In the genomic region with DNA sequence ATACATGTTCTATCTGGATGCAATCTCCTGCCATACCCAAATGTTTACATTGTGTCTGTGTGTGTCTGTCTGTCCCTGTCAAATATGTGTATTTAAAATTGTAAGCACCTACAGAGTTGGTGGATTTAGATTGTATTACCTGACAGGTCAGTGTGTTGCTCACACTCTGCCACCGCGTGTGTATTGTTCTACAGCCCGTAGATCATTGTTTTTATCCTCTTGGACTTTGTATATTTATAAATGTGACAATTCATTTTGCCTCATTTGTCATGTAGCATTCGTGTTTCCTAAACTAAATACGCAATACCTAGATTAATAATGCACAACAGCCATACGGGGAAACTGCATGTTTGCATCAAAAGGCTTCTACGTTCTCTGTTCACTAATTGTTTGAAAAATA, we compare ENCODE assay signal across 8 cellular contexts. TPM values are rescaled to one million over a fixed set of nuclear protein-coding genes. Genes with fewer than 3 reads are reported as not detected.
DNase-seq lines count a peak whose midpoint lies in the region; ATAC-seq and TF ChIP-seq lines count a peak whose summit lies in the region.

No MANE protein-coding gene starts in this region.

- H3K4me1 ChIP-seq in IMR-90 (ENCODE audit: control insufficient read depth, insufficient read depth, low read length): peaks cover 2% of the 10 kb centered on the region; the same call in 1 of the 2 replicates

- H2AK9ac ChIP-seq in IMR-90 (replicated peaks; ENCODE audit: low read depth, low read length, poor library complexity): no peak overlapping the region

- peak overlapping the region; percentile 25 for H2AK5ac ChIP-seq in IMR-90 (ENCODE audit: low read depth, low read length)

- peak overlapping the region; percentile 84 for H3K9ac ChIP-seq in IMR-90 (ENCODE audit: low read depth, low read length)

- peak overlapping the region; percentile 97 for H3K27ac ChIP-seq in IMR-90 (ENCODE audit: insufficient read depth, low read length)
- H3K27ac ChIP-seq in cingulate gyrus (ENCODE audit: low read depth, low read length): peak overlapping the region; percentile 99

- TF ChIP-seq CTCF in BJ (IDR thresholded peaks at IDR 0.05; ENCODE audit: insufficient read depth, low read depth, low read length): no peak
- TF ChIP-seq CTCF in IMR-90 (conservative IDR thresholded peaks at IDR 0.05; ENCODE audit: low read depth, low read length): no peak

- peak overlapping the region; percentile 89 for H3K4me2 ChIP-seq in IMR-90 (ENCODE audit: low read depth, low read length)

- H2BK5ac ChIP-seq in IMR-90 (ENCODE audit: low read depth, low read length, poor library complexity, severe bottlenecking): peak overlapping the region; percentile 80

- H3K23ac ChIP-seq in IMR-90 (ENCODE audit: low read depth, low read length): peak overlapping the region; percentile 65; the same call in 1 of the 2 replicates

- no peaks in the 10 kb centered on the region for H3K9me3 Mint-ChIP-seq in naive thymus-derived CD8-positive, alpha-beta T cell

- no TSS peak for BruUV-seq in IMR-90 (replicated peaks; lab: Mats Ljungman, UMichigan)

- H3K56ac ChIP-seq in IMR-90 (ENCODE audit: extremely low read depth, insufficient read depth, low read length): peak overlapping the region; percentile 85

- H3K14ac ChIP-seq in IMR-90 (replicated peaks; ENCODE audit: low read depth, low read length): peak overlapping the region; percentile 78

- H3K36me3 ChIP-seq in BJ (ENCODE audit: control insufficient read depth, insufficient read depth, low read length) (no peaks in the 10 kb centered on the region), IMR-90 (ENCODE audit: control insufficient read depth, insufficient read depth, low read length) (no peaks in the 10 kb centered on the region)

- dilution Hi-C loops in IMR-90 (cut with HindIII; ENCODE audit: low sequenced_read_pairs, unreplicated experiment): no loop called here

- no peak for DNase-seq in BJ (ENCODE audit: low read depth)
- no peak for DNase-seq in IMR-90
- no peak for DNase-seq in naive thymus-derived CD8-positive, alpha-beta T cell
- DNase-seq in NCI-H226: no peak
- DNase-seq in GM19240 (ENCODE audit: insufficient read length, low spot score): no peak

- peaks cover 10 to 16% of the 10 kb centered on the region in 2 experiments for H3K79me1 ChIP-seq in IMR-90 (ENCODE audit: low read depth in 1 of 2, low read length in 2 of 2)

- peak overlapping the region; percentile 72 for H3K4me3 ChIP-seq in BJ (ENCODE audit: low read depth, low read length)
- H3K4me3 ChIP-seq in IMR-90 (ENCODE audit: insufficient read depth, low read depth, low read length): peak overlapping the region; percentile 67

- H3K4ac ChIP-seq in IMR-90 (ENCODE audit: low read depth, low read length): peak overlapping the region; percentile 73

- H2AFZ ChIP-seq in IMR-90 (replicated peaks; ENCODE audit: low read length, poor library complexity): no peak overlapping the region

- no peak for TF ChIP-seq RAD21 in IMR-90 (IDR thresholded peaks at IDR 0.05; ENCODE audit: low read length)

- H3K27me3 ChIP-seq in BJ (ENCODE audit: control insufficient read depth, insufficient read depth, low read length) (no peaks in the 10 kb centered on the region; the same call in none of the 2 replicates), IMR-90 (ENCODE audit: control insufficient read depth, insufficient read depth, low read length) (no peaks in the 10 kb centered on the region)

- intact Hi-C loops in IMR-90 (cut with micrococcal nuclease): no loop called here

- H3K36me3 Mint-ChIP-seq in naive thymus-derived CD8-positive, alpha-beta T cell: peaks cover 0 to 5% (median 2%) of the 10 kb centered on the region in 3 donors

- peak overlapping the region; percentile 9; the same call in 1 of the 2 replicates for H2BK120ac ChIP-seq in IMR-90 (ENCODE audit: low read depth, low read length)

- peaks cover 3% of the 10 kb centered on the region for H3K9me1 ChIP-seq in IMR-90 (ENCODE audit: insufficient read depth, low read length)

- no peak for ATAC-seq in IMR-90 (ENCODE audit: low read depth)
- ATAC-seq in naive thymus-derived CD8-positive, alpha-beta T cell: no peak
- no peak for ATAC-seq in GM19035 (IDR thresholded peaks at IDR 0.05; ENCODE audit: unreplicated experiment)
- no peak for ATAC-seq in GM21576 (IDR thresholded peaks at IDR 0.05; ENCODE audit: unreplicated experiment)

- H4K5ac ChIP-seq in IMR-90 (ENCODE audit: low read depth, low read length): peak overlapping the region; percentile 87

- no CpG with 5 or more reads among the region's 7 CpGs for WGBS in IMR-90 (ENCODE audit: extremely low coverage in 2 of 2, insufficient read length in 1 of 2), 2 experiments

- no peaks in the 10 kb centered on the region for H4K20me1 ChIP-seq in IMR-90 (ENCODE audit: insufficient read depth, low read length)

- H2BK15ac ChIP-seq in IMR-90 (ENCODE audit: low read depth, low read length): 0 out of 3 replicates have a peak overlapping the region, but pooled peaks have one; percentile 7

- H3K18ac ChIP-seq in IMR-90 (ENCODE audit: low read depth, low read length): peak overlapping the region; percentile 10; the same call in 1 of the 2 replicates

- POLR2A ChIA-PET in BJ (lab: Charles Lee): interaction anchor here (0.5 kb wide), 1 partner anchor 739 kb away, joined by 3 read pairs; no protein-coding TSS in a partner anchor
- POLR2A ChIA-PET in IMR-90 (lab: Charles Lee; ENCODE audit: unreplicated experiment): no interaction called here
- POLR2A ChIA-PET in naive thymus-derived CD8-positive, alpha-beta T cell (lab: Charles Lee): interaction anchor here (1.1 to 2.2 kb wide), 2 partner anchors 19 to 162 kb away, joined by 3 to 36 read pairs; partner anchors contain the start of gene RWDD3

- H3K27me3 Mint-ChIP-seq in naive thymus-derived CD8-positive, alpha-beta T cell: peaks cover 0 to 11% (median 0%) of the 10 kb centered on the region in 5 donors

- peak overlapping the region; percentile 94 to 99 (median 99) for H3K4me3 Mint-ChIP-seq in naive thymus-derived CD8-positive, alpha-beta T cell

- H2BK20ac ChIP-seq in IMR-90 (ENCODE audit: low read depth, low read length): no peak overlapping the region

- CTCF ChIA-PET in BJ (lab: Yijun Ruan, JAX): interaction anchor here (0.9 to 1.7 kb wide), 2 partner anchors 11 to 13 kb away, joined by 3 to 8 read pairs; no protein-coding TSS in a partner anchor
- CTCF ChIA-PET in IMR-90 (lab: Yijun Ruan, JAX): interaction anchor here (2.9 kb wide), 1 partner anchor 162 kb away, joined by 13 read pairs; the partner anchor contains the start of gene RWDD3

- H3K27ac Mint-ChIP-seq in naive thymus-derived CD8-positive, alpha-beta T cell: peak overlapping the region; percentile 96 to 99 (median 99)

- no peaks in the 10 kb centered on the region for H3K9me3 ChIP-seq in IMR-90 (ENCODE audit: control insufficient read depth, insufficient read depth, low read length)

- in situ Hi-C loops in IMR-90 (cut with MboI; ENCODE audit: low sequenced_read_pairs): no loop called here

- peaks cover 12 to 20% (median 15%) of the 10 kb centered on the region in 4 donors for H3K4me1 Mint-ChIP-seq in naive thymus-derived CD8-positive, alpha-beta T cell

- no peak for TF ChIP-seq POLR2A in IMR-90 (IDR thresholded peaks at IDR 0.05; ENCODE audit: low read depth, low read length)

- H4K8ac ChIP-seq in IMR-90 (ENCODE audit: low read depth in 2 of 2, low read length in 2 of 2): peak overlapping the region; percentile 89 to 90

- H4K91ac ChIP-seq in IMR-90 (ENCODE audit: insufficient read depth, low read depth, low read length): peak overlapping the region; percentile 26; the same call in 1 of the 2 replicates

TF ChIP-seq in IMR-90, 13 proteins besides CTCF, POLR2A, EP300 and RAD21 (continues in another document):
- TF ChIP-seq NFE2L2 (IDR thresholded peaks at IDR 0.05; ENCODE audit: low read depth, low read length): no peak
- TF ChIP-seq FOS (IDR thresholded peaks at IDR 0.05; ENCODE audit: low read depth, low read length): no peak
- no peak for TF ChIP-seq RCOR1 (IDR thresholded peaks at IDR 0.05; ENCODE audit: insufficient replicate concordance, low read length)
- TF ChIP-seq, protein P1, sequence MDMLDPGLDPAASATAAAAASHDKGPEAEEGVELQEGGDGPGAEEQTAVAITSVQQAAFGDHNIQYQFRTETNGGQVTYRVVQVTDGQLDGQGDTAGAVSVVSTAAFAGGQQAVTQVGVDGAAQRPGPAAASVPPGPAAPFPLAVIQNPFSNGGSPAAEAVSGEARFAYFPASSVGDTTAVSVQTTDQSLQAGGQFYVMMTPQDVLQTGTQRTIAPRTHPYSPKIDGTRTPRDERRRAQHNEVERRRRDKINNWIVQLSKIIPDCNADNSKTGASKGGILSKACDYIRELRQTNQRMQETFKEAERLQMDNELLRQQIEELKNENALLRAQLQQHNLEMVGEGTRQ (IDR thresholded peaks at IDR 0.05; ENCODE audit: low read depth, low read length): no peak
- no peak for TF ChIP-seq SMC3 (IDR thresholded peaks at IDR 0.05; ENCODE audit: low read depth, low read length)
- TF ChIP-seq CEBPB (IDR thresholded peaks at IDR 0.05; ENCODE audit: low read depth, low read length): no peak
- TF ChIP-seq RFX5 (IDR thresholded peaks at IDR 0.05; ENCODE audit: low read depth, low read length): no peak
- TF ChIP-seq MAZ (IDR thresholded peaks at IDR 0.05; ENCODE audit: borderline replicate concordance, low read depth, low read length): no peak
- TF ChIP-seq BHLHE40 (IDR thresholded peaks at IDR 0.05; ENCODE audit: low read depth, low read length): no peak

RNA-seq across cellular contexts. Expression of gene ALG14, which starts 0.6 kb away (rescaled TPM):
- 2.3 and 4.4 TPM in 2 replicates for polyA plus RNA-seq in BJ (2011; rRNA removed)
- polyA minus RNA-seq in BJ (2011; rRNA and poly(A)+ RNA removed): 4.6 and 10.1 TPM in 2 replicates
- total RNA-seq in IMR-90 (2012; rRNA removed): 1.4 and 2.0 TPM in 2 replicates
- 1.6 and 1.7 TPM in 2 replicates for polyA plus RNA-seq in IMR-90 (2012; rRNA removed)
- polyA plus RNA-seq in IMR-90 (2012; cell fraction: cytosol; rRNA removed): 1.2 and 2.0 TPM in 2 replicates
- polyA plus RNA-seq in IMR-90 (2012; cell fraction: nucleus; rRNA removed; ENCODE audit: low replicate concordance): 0.60 and 0.75 TPM in 2 replicates
- total RNA-seq in naive thymus-derived CD8-positive, alpha-beta T cell: under 1 TPM; 0.74 to 0.83 TPM
- polyA plus RNA-seq in naive thymus-derived CD8-positive, alpha-beta T cell: 1 to 10 TPM; 2.3 to 4.2 (median 4.0) TPM

RNA-seq across cellular contexts. Expression of gene TLCD4, which starts 45.0 kb away (rescaled TPM):
- polyA plus RNA-seq in BJ (2011; rRNA removed): 0.09 and 0.20 TPM in 2 replicates
- polyA minus RNA-seq in BJ (2011; rRNA and poly(A)+ RNA removed): 0.05 and 0.33 TPM in 2 replicates
- 0.36 and 0.83 TPM in 2 replicates for total RNA-seq in IMR-90 (2012; rRNA removed)
- polyA plus RNA-seq in IMR-90 (2012; rRNA removed): 0.16 and 0.22 TPM in 2 replicates
- polyA plus RNA-seq in IMR-90 (2012; cell fraction: cytosol; rRNA removed): 0.03 and 0.04 TPM in 2 replicates
- 0.01 and 0.14 TPM in 2 replicates for polyA plus RNA-seq in IMR-90 (2012; cell fraction: nucleus; rRNA removed; ENCODE audit: low replicate concordance)
- total RNA-seq in naive thymus-derived CD8-positive, alpha-beta T cell: under 1 TPM; 0.08 to 0.11 TPM
- polyA plus RNA-seq in naive thymus-derived CD8-positive, alpha-beta T cell: not detected
